In genomic region chr11:35589281-35589680, GRCh38 we compare ENCODE assay signal across 19 cellular contexts. TPM values are rescaled to one million over a fixed set of nuclear protein-coding genes. Genes with fewer than 3 reads are reported as not detected.
"Had no signal": no experiment of that assay in that cellular context is flagged by ENCODE, and none has a peak within 500 bp of the region (broad histone marks: within the 10 kb centered on the region; RNA-seq: fewer than 3 reads in every experiment).

No MANE protein-coding gene starts in this region.

- H3K9me3 ChIP-seq: esophagus squamous epithelium, mucosa of descending colon, pancreas, prostate gland had no signal

- H3K27me3 ChIP-seq: foreskin keratinocyte, pancreas had no signal

- H3K27ac ChIP-seq: epithelial cell of prostate, esophagus squamous epithelium, foreskin keratinocyte, pancreas, prostate gland had no signal

- H3K4me1 ChIP-seq: esophagus squamous epithelium, pancreas, prostate gland had no signal

- H3K4me3 ChIP-seq: esophagus squamous epithelium, mucosa of descending colon, pancreas, prostate gland had no signal

- H3K4me3 Mint-ChIP-seq: dendritic cell treated with granulocyte-macrophage colony-stimulating factor and Interleukin-4, amounts not matched to agents 40 ng/mL and 50 ng/mL, for 4 days; effector memory CD8-positive, alpha-beta T cell; natural killer cell; neural crest cell had no signal

- H3K36me3 ChIP-seq: esophagus squamous epithelium, pancreas, prostate gland had no signal

- ATAC-seq: effector memory CD8-positive, alpha-beta T cell; mucosa of descending colon; natural killer cell; pancreas; sciatic nerve had no signal

- H3K27ac Mint-ChIP-seq: dendritic cell treated with granulocyte-macrophage colony-stimulating factor and Interleukin-4, amounts not matched to agents 40 ng/mL and 50 ng/mL, for 4 days; effector memory CD8-positive, alpha-beta T cell; natural killer cell had no signal

- H3K4me1 Mint-ChIP-seq: natural killer cell had no signal

- H3K36me3 Mint-ChIP-seq: natural killer cell had no signal

- H3K9me3 Mint-ChIP-seq: dendritic cell treated with granulocyte-macrophage colony-stimulating factor and Interleukin-4, amounts not matched to agents 40 ng/mL and 50 ng/mL, for 4 days; effector memory CD8-positive, alpha-beta T cell; natural killer cell; neural crest cell had no signal

- DNase-seq: cerebellar nuclear complex; effector memory CD8-positive, alpha-beta T cell; esophagus squamous epithelium; head of caudate nucleus; hippocampal formation; kidney glomerular epithelial cell; mucosa of descending colon; natural killer cell; nucleus accumbens; pancreas; small intestine; stimulated activated CD4-positive, alpha-beta T cell treated with anti-CD3 and anti-CD28 coated beads, Interleukin-12 subunit alpha, Interleukin-12 subunit beta, amount 100 ng/mL, for 4 hours; stimulated activated naive CD4-positive, alpha-beta T cell treated with Interleukin-2 at 50 U/mL for 16 hours had no signal

RNA-seq across cellular contexts. Expression of gene FJX1, which starts 29.0 kb away (rescaled TPM):
- total RNA-seq: natural killer cell had no signal
